In the genomic region with DNA sequence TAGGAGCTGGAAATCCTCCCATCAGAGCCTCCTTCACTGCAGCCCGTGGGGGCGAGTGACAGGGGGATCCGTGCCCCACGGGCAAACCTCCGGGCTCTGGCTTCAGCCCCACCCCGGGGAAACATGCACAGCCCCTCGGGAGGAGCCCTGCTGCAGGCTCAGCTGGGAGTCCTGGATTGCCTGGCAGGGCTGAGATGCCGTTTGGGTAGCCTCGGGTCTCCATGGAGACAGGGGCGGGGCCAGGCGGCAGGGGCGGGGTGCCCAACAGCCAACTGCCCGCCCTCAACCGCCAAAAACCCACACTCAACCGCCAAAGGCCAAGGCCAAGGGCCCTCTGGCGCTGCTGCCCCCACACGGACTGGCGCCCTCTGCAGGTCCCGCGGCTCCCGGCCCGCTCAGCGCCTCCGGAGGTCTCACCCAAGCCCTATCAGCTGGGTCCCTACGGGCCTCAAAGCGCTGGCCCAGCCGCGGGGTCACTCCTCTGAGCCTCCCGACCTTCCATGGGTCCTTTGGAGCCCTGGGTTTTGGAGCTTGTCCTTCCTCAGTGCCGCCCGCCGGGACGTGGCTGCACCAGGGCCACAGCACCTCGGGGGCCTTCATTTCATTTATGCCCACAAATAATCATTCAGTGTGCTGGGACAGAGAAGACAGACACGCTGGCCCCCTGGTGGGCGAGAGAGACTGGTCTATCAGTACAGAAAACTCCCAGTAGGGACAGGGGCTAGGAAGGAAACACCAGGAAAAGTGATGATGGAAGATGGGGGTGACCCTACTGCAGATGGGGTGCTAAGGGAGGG, we compare ENCODE assay signal across 7 cellular contexts. TPM values are rescaled to one million over a fixed set of nuclear protein-coding genes. Genes with fewer than 3 reads are reported as not detected.
DNase-seq lines count a peak whose midpoint lies in the region; ATAC-seq and TF ChIP-seq lines count a peak whose summit lies in the region.

No MANE protein-coding gene starts in this region.

- WGBS in ectodermal cell, 2 experiments, result 21 to 23% methylated on average over 36 of the region's 36 CpGs

- H3K4me3 Mint-ChIP-seq in activated CD8-positive, alpha-beta T cell treated with anti-CD3 and anti-CD28 coated beads for 36 hours, result peak overlapping the region; percentile 67

- POLR2A ChIA-PET in activated CD8-positive, alpha-beta T cell treated with anti-CD3 and anti-CD28 coated beads for 36 hours (lab: Charles Lee), result interaction anchor here (0.6 to 2.4 kb wide), 4 partner anchors 10 to 165 kb away, joined by 3 to 13 read pairs (median 4); a partner anchor contains a TSS

- H3K27ac Mint-ChIP-seq in activated CD8-positive, alpha-beta T cell treated with anti-CD3 and anti-CD28 coated beads for 36 hours, result peak overlapping the region; percentile 94

- intact Hi-C loops in activated CD8-positive, alpha-beta T cell treated with anti-CD3 and anti-CD28 coated beads for 36 hours (cut with micrococcal nuclease), result no loop called here
- intact Hi-C loops in lower lobe of right lung (cut with DNase I), result no loop called here

- peak; percentile 91 for TF ChIP-seq CTCF in activated CD8-positive, alpha-beta T cell treated with anti-CD3 and anti-CD28 coated beads for 36 hours (IDR thresholded peaks at IDR 0.05)
- TF ChIP-seq CTCF in lower lobe of right lung (IDR thresholded peaks at IDR 0.05), result peak; percentile 66

- H3K27me3 Mint-ChIP-seq in activated CD8-positive, alpha-beta T cell treated with anti-CD3 and anti-CD28 coated beads for 36 hours, result no peaks in the 10 kb centered on the region

- peaks cover 19% of the 10 kb centered on the region for H3K4me1 ChIP-seq in ectodermal cell (ENCODE audit: control insufficient read depth, insufficient read depth, low read length)
- peaks cover 9% of the 10 kb centered on the region for H3K4me1 ChIP-seq in lower lobe of right lung

- H3K27me3 ChIP-seq in ectodermal cell (ENCODE audit: control insufficient read depth, insufficient read depth, low read length, poor library complexity, severe bottlenecking) (no peaks in the 10 kb centered on the region), lower lobe of right lung (ENCODE audit: low read depth) (no peaks in the 10 kb centered on the region)

- DNase-seq in NCI-H748 treated with DMSO at 0.1 percent for 48 hours (lab: John Stamatoyannopoulos, UW) (peak; percentile 5), lower lobe of right lung (peak; percentile 92)
- DNase-seq in activated CD8-positive, alpha-beta T cell treated with anti-CD3 and anti-CD28 coated beads for 36 hours, result peak; percentile 94
- DNase-seq in stimulated activated CD4-positive, alpha-beta T cell treated with anti-CD3 and anti-CD28 coated beads, TNF-alpha, amount 100 ng/mL, for 1 hour (ENCODE audit: low read depth in 3 of 3, low spot score in 1 of 3), result peak; percentile 49 to 66 (median 52)

- ATAC-seq in GM18517 (IDR thresholded peaks at IDR 0.05; ENCODE audit: unreplicated experiment) (peak; percentile 48), HG03135 (IDR thresholded peaks at IDR 0.05; ENCODE audit: unreplicated experiment) (peak; percentile 79), lower lobe of right lung (peak; percentile 92 to 96)
- peak; percentile 91 for ATAC-seq in activated CD8-positive, alpha-beta T cell treated with anti-CD3 and anti-CD28 coated beads for 36 hours

- CTCF ChIA-PET in activated CD8-positive, alpha-beta T cell treated with anti-CD3 and anti-CD28 coated beads for 36 hours (lab: Charles Lee), result interaction anchor here (0.5 to 3.4 kb wide), 34 partner anchors 7 to 228 kb away, joined by 3 to 37 read pairs (median 4); a partner anchor contains a TSS

- peaks cover 22% of the 10 kb centered on the region for H3K4me1 Mint-ChIP-seq in activated CD8-positive, alpha-beta T cell treated with anti-CD3 and anti-CD28 coated beads for 36 hours (ENCODE audit: low read depth)

- H3K27ac ChIP-seq in ectodermal cell (ENCODE audit: insufficient read depth, low read depth, low read length, poor library complexity, severe bottlenecking) (no peak overlapping the region), lower lobe of right lung (peak overlapping the region; percentile 71)

- H3K36me3 ChIP-seq in ectodermal cell (ENCODE audit: control insufficient read depth, insufficient read depth, low read length), result no peaks in the 10 kb centered on the region
- no peaks in the 10 kb centered on the region for H3K36me3 ChIP-seq in lower lobe of right lung

- no peaks in the 10 kb centered on the region for H3K36me3 Mint-ChIP-seq in activated CD8-positive, alpha-beta T cell treated with anti-CD3 and anti-CD28 coated beads for 36 hours (ENCODE audit: low read depth)

- peak overlapping the region; percentile 23 for H3K4me3 ChIP-seq in ectodermal cell (ENCODE audit: insufficient read depth, low read depth, low read length)
- peak overlapping the region; percentile 62 for H3K4me3 ChIP-seq in lower lobe of right lung

- no peaks in the 10 kb centered on the region for H3K9me3 Mint-ChIP-seq in activated CD8-positive, alpha-beta T cell treated with anti-CD3 and anti-CD28 coated beads for 36 hours

- no peaks in the 10 kb centered on the region for H3K9me3 ChIP-seq in ectodermal cell (ENCODE audit: control insufficient read depth, low read length)
- H3K9me3 ChIP-seq in lower lobe of right lung, result no peaks in the 10 kb centered on the region

RNA-seq across cellular contexts. Expression of a gene that starts 33.5 kb away (rescaled TPM):
- total RNA-seq in activated CD8-positive, alpha-beta T cell treated with anti-CD3 and anti-CD28 coated beads for 36 hours, result 10 to 100 TPM; 50.1 to 50.5 TPM
- polyA plus RNA-seq in ectodermal cell (2013, experiment 1 of 4), result 36.0 TPM
- polyA plus RNA-seq in ectodermal cell (2013, experiment 2 of 4), result 40.0 TPM
- 26.5 TPM for polyA plus RNA-seq in ectodermal cell (2013, experiment 3 of 4)
- polyA plus RNA-seq in ectodermal cell (2013, experiment 4 of 4), result 29.1 TPM
- 38.0 TPM for total RNA-seq in lower lobe of right lung

Comparison
In these comparisons a context has a peak if more than half of its experiments do, and no peak if none do; other contexts are left out.
1. DNase-seq: peak in every context shown above with its lines; median percentile 94 in activated CD8-positive, alpha-beta T cell treated with anti-CD3 and anti-CD28 coated beads for 36 hours; 92 in lower lobe of right lung; 52 in stimulated activated CD4-positive, alpha-beta T cell treated with anti-CD3 and anti-CD28 coated beads, TNF-alpha, amount 100 ng/mL, for 1 hour; 5 in NCI-H748 treated with DMSO at 0.1 percent for 48 hours.